ENCODE assay signal across 11 cellular contexts in genomic region chr19:8460516-8461298, GRCh38. TPM values are rescaled to one million over a fixed set of nuclear protein-coding genes. Genes with fewer than 3 reads are reported as not detected.
A peak's percentile ranks its signal among the peaks of the same experiment; 100 is the strongest.
DNase-seq lines count a peak whose midpoint lies in the region; ATAC-seq and TF ChIP-seq lines count a peak whose summit lies in the region.
"Had no signal": no experiment of that assay in that cellular context is flagged by ENCODE, and none has a peak within 500 bp of the region (broad histone marks: within the 10 kb centered on the region; RNA-seq: fewer than 3 reads in every experiment).

No MANE protein-coding gene starts in this region.

- no peak for ATAC-seq in activated naive CD4-positive, alpha-beta T cell treated with anti-CD3 and anti-CD28 coated beads, Interleukin-2, amount 50 U/mL, for 72 hours
- no peak for ATAC-seq in activated CD8-positive, alpha-beta T cell treated with anti-CD3 and anti-CD28 coated beads for 36 hours
- no peak for ATAC-seq in HG02870 (IDR thresholded peaks at IDR 0.05; ENCODE audit: unreplicated experiment)

- H3K9ac ChIP-seq in mesenchymal stem cell (ENCODE audit: low read length), result peak overlapping the region; percentile 82

- H2AFZ ChIP-seq in mesenchymal stem cell (ENCODE audit: low read depth, low read length), result no peak overlapping the region

- H3K36me3 Mint-ChIP-seq in activated naive CD4-positive, alpha-beta T cell treated with anti-CD3 and anti-CD28 coated beads, Interleukin-2, amount 50 U/mL, for 72 hours, result peaks cover 0 to 19% of the 10 kb centered on the region in 2 donors
- peaks cover 52% of the 10 kb centered on the region for H3K36me3 Mint-ChIP-seq in activated naive CD4-positive, alpha-beta T cell treated with anti-CD3 and anti-CD28 coated beads, Interleukin-2, amount 10 ng/mL, durations not matched to agents 7 days and 5 days
- peaks cover 63% of the 10 kb centered on the region for H3K36me3 Mint-ChIP-seq in activated CD8-positive, alpha-beta T cell treated with anti-CD3 and anti-CD28 coated beads for 36 hours (ENCODE audit: low read depth)

- no peaks in the 10 kb centered on the region for H3K27me3 Mint-ChIP-seq in activated naive CD4-positive, alpha-beta T cell treated with anti-CD3 and anti-CD28 coated beads, Interleukin-2, amount 10 ng/mL, durations not matched to agents 7 days and 5 days
- no peaks in the 10 kb centered on the region for H3K27me3 Mint-ChIP-seq in activated CD8-positive, alpha-beta T cell treated with anti-CD3 and anti-CD28 coated beads for 36 hours

- no peak overlapping the region for H2BK12ac ChIP-seq in mesenchymal stem cell (ENCODE audit: low read length in 2 of 2)

- H2BK15ac ChIP-seq in mesenchymal stem cell (ENCODE audit: low read depth, poor library complexity, severe bottlenecking), result no peak overlapping the region

- H3K9me3 ChIP-seq in mesenchymal stem cell (ENCODE audit: control insufficient read depth, low read length) (no peaks in the 10 kb centered on the region), tibial artery (no peaks in the 10 kb centered on the region)

- H3K4me1 Mint-ChIP-seq in activated naive CD4-positive, alpha-beta T cell treated with anti-CD3 and anti-CD28 coated beads, Interleukin-2, amount 10 ng/mL, durations not matched to agents 7 days and 5 days, result peaks cover 20% of the 10 kb centered on the region
- peaks cover 56% of the 10 kb centered on the region for H3K4me1 Mint-ChIP-seq in activated CD8-positive, alpha-beta T cell treated with anti-CD3 and anti-CD28 coated beads for 36 hours (ENCODE audit: low read depth)

- peak overlapping the region in 1 of 2 experiments; percentile 67 for H3K4me3 ChIP-seq in mesenchymal stem cell (ENCODE audit: insufficient read depth in 1 of 2, low read depth in 1 of 2, low read length in 2 of 2)
- H3K4me3 ChIP-seq in tibial artery, result no peak overlapping the region

- peaks cover 33 to 64% of the 10 kb centered on the region in 2 experiments for H3K36me3 ChIP-seq in mesenchymal stem cell (ENCODE audit: control insufficient read depth in 1 of 2, insufficient read depth in 2 of 2, low read depth in 1 of 2, low read length in 2 of 2)
- peaks cover 25 to 44% (median 37%) of the 10 kb centered on the region in 3 donors for H3K36me3 ChIP-seq in tibial artery

- H3K4me1 ChIP-seq in mesenchymal stem cell (ENCODE audit: control insufficient read depth, insufficient read depth, low read depth, low read length) (peaks cover 12% of the 10 kb centered on the region), tibial artery (peaks cover 0 to 73% (median 53%) of the 10 kb centered on the region in 4 donors)

- no peak overlapping the region for H3K14ac ChIP-seq in mesenchymal stem cell (ENCODE audit: low read length in 2 of 2)

- H2BK5ac ChIP-seq in mesenchymal stem cell (ENCODE audit: low read depth, low read length, poor library complexity, severe bottlenecking), result no peak overlapping the region

- H4K91ac ChIP-seq in mesenchymal stem cell (ENCODE audit: low read length), result no peak overlapping the region

- 94% methylated on average over 7 of the region's 7 CpGs for WGBS in mesenchymal stem cell

- TF ChIP-seq CTCF in activated CD8-positive, alpha-beta T cell treated with anti-CD3 and anti-CD28 coated beads for 36 hours (IDR thresholded peaks at IDR 0.05), result no peak
- no peak for TF ChIP-seq CTCF in tibial artery (IDR thresholded peaks at IDR 0.05)

- peak overlapping the region; percentile 5 to 46 for H3K27ac Mint-ChIP-seq in activated naive CD4-positive, alpha-beta T cell treated with anti-CD3 and anti-CD28 coated beads, Interleukin-2, amount 50 U/mL, for 72 hours
- no peak overlapping the region for H3K27ac Mint-ChIP-seq in activated naive CD4-positive, alpha-beta T cell treated with anti-CD3 and anti-CD28 coated beads, Interleukin-2, amount 10 ng/mL, durations not matched to agents 7 days and 5 days
- peak overlapping the region; percentile 75 for H3K27ac Mint-ChIP-seq in activated CD8-positive, alpha-beta T cell treated with anti-CD3 and anti-CD28 coated beads for 36 hours

- peak overlapping the region; percentile 88 for H2AK5ac ChIP-seq in mesenchymal stem cell (ENCODE audit: low read length, severe bottlenecking)

- peak overlapping the region; percentile 96 for H3K27ac ChIP-seq in mesenchymal stem cell (ENCODE audit: low read length, poor library complexity, severe bottlenecking)
- H3K27ac ChIP-seq in tibial artery, result peak overlapping the region; percentile 19 to 64

- H3K23ac ChIP-seq in mesenchymal stem cell (ENCODE audit: low read length in 2 of 2), result no peak overlapping the region

- POLR2A ChIA-PET in activated CD8-positive, alpha-beta T cell treated with anti-CD3 and anti-CD28 coated beads for 36 hours (lab: Charles Lee), result interaction anchor here (1.4 kb wide), 1 partner anchor 9 kb away, joined by 4 read pairs; no protein-coding TSS in a partner anchor

- H3K4me3 Mint-ChIP-seq in activated naive CD4-positive, alpha-beta T cell treated with anti-CD3 and anti-CD28 coated beads, Interleukin-2, amount 10 ng/mL, durations not matched to agents 7 days and 5 days, result no peak overlapping the region
- no peak overlapping the region for H3K4me3 Mint-ChIP-seq in activated CD8-positive, alpha-beta T cell treated with anti-CD3 and anti-CD28 coated beads for 36 hours

- no peak for DNase-seq in activated naive CD4-positive, alpha-beta T cell treated with anti-CD3 and anti-CD28 coated beads, Interleukin-2, amount 50 U/mL, for 72 hours (ENCODE audit: low spot score in 2 of 2)
- no peak for DNase-seq in activated naive CD4-positive, alpha-beta T cell treated with anti-CD3 and anti-CD28 coated beads, Interleukin-2, amount 10 ng/mL, durations not matched to agents 7 days and 5 days
- no peak for DNase-seq in activated CD8-positive, alpha-beta T cell treated with anti-CD3 and anti-CD28 coated beads for 36 hours
- DNase-seq in mesenchymal stem cell (no peak), tibial artery (no peak), D341Med (ENCODE audit: low spot score) (no peak), NCI-H2107 treated with DMSO at 0.1 percent for 48 hours (lab: John Stamatoyannopoulos, UW; ENCODE audit: unreplicated experiment) (no peak)
- DNase-seq: activated CD4-positive, alpha-beta T cell treated with anti-CD3 and anti-CD28 coated beads for 4 hours; MM.1S; Right ventricle myocardium superior had no signal

- no peak overlapping the region for H3K4ac ChIP-seq in mesenchymal stem cell (ENCODE audit: low read depth in 1 of 2, low read length in 2 of 2)

- intact Hi-C loops in activated CD8-positive, alpha-beta T cell treated with anti-CD3 and anti-CD28 coated beads for 36 hours (cut with micrococcal nuclease), result no loop called here
- intact Hi-C loops in tibial artery (cut with DNase I; ENCODE audit: low total_unique reads), result no loop called here

- CTCF ChIA-PET in activated naive CD4-positive, alpha-beta T cell treated with anti-CD3 and anti-CD28 coated beads, Interleukin-2, amount 10 ng/mL, durations not matched to agents 7 days and 5 days (lab: Charles Lee), result no interaction called here
- CTCF ChIA-PET in activated CD8-positive, alpha-beta T cell treated with anti-CD3 and anti-CD28 coated beads for 36 hours (lab: Charles Lee), result interaction anchor here (1.3 kb wide), 1 partner anchor 107 kb away, joined by 3 read pairs; no protein-coding TSS in a partner anchor

- H3K79me1 ChIP-seq in mesenchymal stem cell (replicated peaks; ENCODE audit: low read length, poor library complexity, severe bottlenecking), result peaks cover 4% of the 10 kb centered on the region

- H3K4me2 ChIP-seq in mesenchymal stem cell (ENCODE audit: low read length, poor library complexity, severe bottlenecking), result peak overlapping the region; percentile 21

- H4K8ac ChIP-seq in mesenchymal stem cell (ENCODE audit: low read length), result no peak overlapping the region

- no peak overlapping the region for H2BK120ac ChIP-seq in mesenchymal stem cell (ENCODE audit: low read depth, low read length)

- H3K9me3 Mint-ChIP-seq in activated naive CD4-positive, alpha-beta T cell treated with anti-CD3 and anti-CD28 coated beads, Interleukin-2, amount 50 U/mL, for 72 hours, result no peaks in the 10 kb centered on the region
- H3K9me3 Mint-ChIP-seq in activated naive CD4-positive, alpha-beta T cell treated with anti-CD3 and anti-CD28 coated beads, Interleukin-2, amount 10 ng/mL, durations not matched to agents 7 days and 5 days, result no peaks in the 10 kb centered on the region
- no peaks in the 10 kb centered on the region for H3K9me3 Mint-ChIP-seq in activated CD8-positive, alpha-beta T cell treated with anti-CD3 and anti-CD28 coated beads for 36 hours

- H3K18ac ChIP-seq in mesenchymal stem cell (ENCODE audit: low read depth in 1 of 2, low read length in 2 of 2), result no peak overlapping the region

- H3K27me3 ChIP-seq in mesenchymal stem cell (ENCODE audit: control insufficient read depth in 1 of 2, insufficient read depth in 1 of 2, low read length in 2 of 2) (no peaks in the 10 kb centered on the region), tibial artery (no peaks in the 10 kb centered on the region)

RNA-seq across cellular contexts. Expression of gene HNRNPM, which starts 15.9 kb away (rescaled TPM):
- 100 to 1,000 TPM; 105 to 243 TPM for total RNA-seq in activated naive CD4-positive, alpha-beta T cell treated with anti-CD3 and anti-CD28 coated beads, Interleukin-2, amount 50 U/mL, for 72 hours
- 100 to 1,000 TPM; 242 to 254 TPM for total RNA-seq in activated CD8-positive, alpha-beta T cell treated with anti-CD3 and anti-CD28 coated beads for 36 hours
- polyA plus RNA-seq in mesenchymal stem cell (2013, experiment 1 of 2), result 84.5 TPM
- 82.9 TPM for polyA plus RNA-seq in mesenchymal stem cell (2013, experiment 2 of 2)

RNA-seq across cellular contexts. Expression of gene PRAM1, which starts 41.7 kb away (rescaled TPM):
- 1 to 10 TPM; 1.4 to 2.9 TPM for total RNA-seq in activated naive CD4-positive, alpha-beta T cell treated with anti-CD3 and anti-CD28 coated beads, Interleukin-2, amount 50 U/mL, for 72 hours
- 1 to 10 TPM in 1 of 2 experiments, under 1 TPM in 1; 0.74 to 1.1 TPM for total RNA-seq in activated CD8-positive, alpha-beta T cell treated with anti-CD3 and anti-CD28 coated beads for 36 hours
- 0.03 TPM for polyA plus RNA-seq in mesenchymal stem cell (2013, experiment 1 of 2)
- not detected for polyA plus RNA-seq in mesenchymal stem cell (2013, experiment 2 of 2)

RNA-seq across cellular contexts. Expression of gene MARCHF2, which starts 47.6 kb away (rescaled TPM):
- total RNA-seq in activated naive CD4-positive, alpha-beta T cell treated with anti-CD3 and anti-CD28 coated beads, Interleukin-2, amount 50 U/mL, for 72 hours, result 10 to 100 TPM in 1 of 2 donors, 1 to 10 TPM in 1; 7.3 to 14.9 TPM
- 1 to 10 TPM; 8.0 to 8.6 TPM for total RNA-seq in activated CD8-positive, alpha-beta T cell treated with anti-CD3 and anti-CD28 coated beads for 36 hours
- 42.1 TPM for polyA plus RNA-seq in mesenchymal stem cell (2013, experiment 1 of 2)
- polyA plus RNA-seq in mesenchymal stem cell (2013, experiment 2 of 2), result 39.4 TPM

RNA-seq across cellular contexts. Expression of gene ZNF414, which starts 53.3 kb away (rescaled TPM):
- 10 to 100 TPM; 24.6 to 28.0 TPM for total RNA-seq in activated naive CD4-positive, alpha-beta T cell treated with anti-CD3 and anti-CD28 coated beads, Interleukin-2, amount 50 U/mL, for 72 hours
- 10 to 100 TPM; 21.6 to 24.0 TPM for total RNA-seq in activated CD8-positive, alpha-beta T cell treated with anti-CD3 and anti-CD28 coated beads for 36 hours
- 21.2 TPM for polyA plus RNA-seq in mesenchymal stem cell (2013, experiment 1 of 2)
- polyA plus RNA-seq in mesenchymal stem cell (2013, experiment 2 of 2), result 19.1 TPM
